In genomic region chr6:38185752-38186151, GRCh38 we compare ENCODE assay signal across 19 cellular contexts.
"Had no signal": no experiment of that assay in that cellular context is flagged by ENCODE, and none has a peak within 500 bp of the region (broad histone marks: within the 10 kb centered on the region; RNA-seq: fewer than 3 reads in every experiment).

No MANE protein-coding gene starts in this region.

- H3K27me3 ChIP-seq: foreskin keratinocyte had no signal

- H3K27me3 Mint-ChIP-seq: memory B cell, naive B cell had no signal

- H3K27ac ChIP-seq: foreskin keratinocyte, left ventricle myocardium inferior, lower lobe of right lung, parathyroid adenoma, psoas muscle had no signal

- H3K9me3 ChIP-seq: left ventricle myocardium inferior, lower lobe of right lung, psoas muscle had no signal

- H3K9ac ChIP-seq: parathyroid adenoma had no signal

- H3K36me3 ChIP-seq: left ventricle myocardium inferior had no signal

- H3K4me3 ChIP-seq: left ventricle myocardium inferior, lower lobe of right lung, psoas muscle had no signal

- H3K4me3 Mint-ChIP-seq: immature natural killer cell, memory B cell, nephron had no signal

- H3K4me1 ChIP-seq: foreskin keratinocyte, left ventricle myocardium inferior, lower lobe of right lung, parathyroid adenoma, psoas muscle had no signal

- ATAC-seq: foreskin keratinocyte, left cardiac atrium, lower lobe of right lung, psoas muscle, sciatic nerve had no signal

- H3K4me1 Mint-ChIP-seq: immature natural killer cell had no signal

- DNase-seq: dermis blood vessel endothelial cell; erythroblast; foreskin keratinocyte; immature natural killer cell; left cardiac atrium; left ventricle myocardium inferior; lower lobe of right lung; naive B cell; occipital lobe; psoas muscle; retina; stimulated activated CD4-positive, alpha-beta T cell treated with anti-CD3 and anti-CD28 coated beads, Interleukin-2, amount 100 ng/mL, for 24 hours; stimulated activated CD4-positive, alpha-beta T cell treated with anti-CD3 and anti-CD28 coated beads, Interleukin-4, amount 100 ng/mL, for 4 hours; stimulated activated naive CD4-positive, alpha-beta T cell treated with Interleukin-2 at 50 U/mL for 16 hours; trophoblast cell had no signal

- H3K27ac Mint-ChIP-seq: immature natural killer cell, memory B cell, nephron had no signal
